In the genomic region with DNA sequence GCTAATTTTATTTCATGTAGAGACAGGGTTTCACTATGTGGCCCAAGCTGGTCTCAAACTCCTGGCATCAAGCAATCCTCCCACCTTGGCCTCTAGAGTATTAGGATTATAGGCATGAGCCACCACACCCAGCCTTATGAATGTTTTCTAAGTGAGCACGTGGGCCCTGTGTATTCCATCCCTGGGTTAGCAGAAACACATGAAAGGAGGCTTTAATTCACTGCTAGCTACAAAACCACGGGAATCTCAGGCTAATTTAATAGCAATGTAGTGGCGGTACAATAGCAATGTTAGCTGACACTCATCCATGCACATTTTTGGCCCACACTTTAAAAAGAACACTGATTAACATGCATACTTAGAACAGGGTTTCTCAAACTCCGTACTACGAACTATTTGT, we compare ENCODE assay signal across 21 cellular contexts. TPM values are rescaled to one million over a fixed set of nuclear protein-coding genes. Genes with fewer than 3 reads are reported as not detected.
"Had no signal": no experiment of that assay in that cellular context is flagged by ENCODE, and none has a peak within 500 bp of the region (broad histone marks: within the 10 kb centered on the region; RNA-seq: fewer than 3 reads in every experiment).

No MANE protein-coding gene starts in this region.

- H3K9me3 ChIP-seq: left ventricle myocardium inferior, prostate gland, thoracic aorta had no signal

- H3K36me3 ChIP-seq: left ventricle myocardium inferior, prostate gland, thoracic aorta had no signal

- H3K27me3 ChIP-seq: hepatocyte had no signal

- H2AFZ ChIP-seq: hepatocyte had no signal

- ATAC-seq: activated T-cell treated with anti-CD3 and anti-CD28 coated beads, Interleukin-2, amount 50 U/mL, for 72 hours; T-helper 17 cell had no signal

- DNase-seq: activated CD4-positive, alpha-beta memory T cell treated with anti-CD3 and anti-CD28 coated beads, Interleukin-2, amount 10 ng/mL, durations not matched to agents 7 days and 5 days; activated CD4-positive, alpha-beta T cell treated with anti-CD3 and anti-CD28 coated beads for 48 hours; activated CD4-positive, CD25-positive, alpha-beta regulatory T cell; activated effector memory CD4-positive, alpha-beta T cell treated with anti-CD3 and anti-CD28 coated beads, Interleukin-2, amount 50 U/mL, for 16 hours; activated T-cell treated with anti-CD3 and anti-CD28 coated beads, Interleukin-2, amount 50 U/mL, for 72 hours; aorta; cortex of kidney; effector CD4-positive, alpha-beta T cell; erythroblast; left ventricle myocardium inferior; stimulated activated CD4-positive, alpha-beta T cell treated with anti-CD3 and anti-CD28 coated beads, Interleukin-4, amount 100 ng/mL, for 24 hours; stimulated activated naive CD4-positive, alpha-beta T cell treated with Interleukin-2 at 50 U/mL for 16 hours; SW 1271; T-helper 17 cell had no signal

- H3K4me1 ChIP-seq: left ventricle myocardium inferior, prostate gland had no signal

- H3K4me2 ChIP-seq: hepatocyte had no signal

- H3K27ac ChIP-seq: left ventricle myocardium inferior, prostate gland, SK-N-MC, thoracic aorta had no signal

- H3K4me3 ChIP-seq: hepatocyte, left ventricle myocardium inferior, prostate gland, SK-N-MC, thoracic aorta had no signal

RNA-seq across cellular contexts. Expression of gene VTCN1, which starts 32.0 kb away (rescaled TPM):
- total RNA-seq: activated CD4-positive, alpha-beta memory T cell treated with anti-CD3 and anti-CD28 coated beads, Interleukin-2, amount 10 ng/mL, durations not matched to agents 7 days and 5 days; activated T-cell treated with anti-CD3 and anti-CD28 coated beads, Interleukin-2, amount 50 U/mL, for 72 hours; fibroblast of lung; left ventricle myocardium inferior; mononuclear cell; omental fat pad; T-helper 17 cell; thoracic aorta had no signal
